ENCODE assay signal across 1 cellular context in genomic region chr7:128031901-128032604, GRCh38.
TF ChIP-seq lines count a peak whose summit lies in the region.

No MANE protein-coding gene starts in this region.

TF ChIP-seq in HEK293, 187 proteins besides CTCF, POLR2A, EP300 and RAD21 (continued from another document and continues in another):
- TF ChIP-seq ZEB2 (tag by site-specific recombination; IDR thresholded peaks at IDR 0.05): 0 out of 2 replicates have a peak, but pooled peaks have one; percentile 13
- TF ChIP-seq ZNF670 (tag by site-specific recombination; IDR thresholded peaks at IDR 0.05; ENCODE audit: low read depth): no peak
- no peak for TF ChIP-seq ZNF776 (tag by site-specific recombination; IDR thresholded peaks at IDR 0.05; ENCODE audit: borderline replicate concordance)
- TF ChIP-seq ZXDB (tag by site-specific recombination; IDR thresholded peaks at IDR 0.05): 0 out of 2 replicates have a peak, but pooled peaks have one; percentile 9
- peak; percentile 90 for TF ChIP-seq ZNF341 (tag by site-specific recombination; IDR thresholded peaks at IDR 0.05; ENCODE audit: low read depth)
- TF ChIP-seq, protein P1, sequence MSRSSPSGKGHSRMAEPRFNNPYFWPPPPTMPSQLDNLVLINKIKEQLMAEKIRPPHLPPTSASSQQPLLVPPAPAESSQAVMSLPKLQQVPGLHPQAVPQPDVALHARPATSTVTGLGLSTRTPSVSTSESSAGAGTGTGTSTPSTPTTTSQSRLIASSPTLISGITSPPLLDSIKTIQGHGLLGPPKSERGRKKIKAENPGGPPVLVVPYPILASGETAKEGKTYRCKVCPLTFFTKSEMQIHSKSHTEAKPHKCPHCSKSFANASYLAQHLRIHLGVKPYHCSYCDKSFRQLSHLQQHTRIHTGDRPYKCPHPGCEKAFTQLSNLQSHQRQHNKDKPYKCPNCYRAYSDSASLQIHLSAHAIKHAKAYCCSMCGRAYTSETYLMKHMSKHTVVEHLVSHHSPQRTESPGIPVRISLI (tag by site-specific recombination; IDR thresholded peaks at IDR 0.05): no peak
- no peak for TF ChIP-seq ZNF510 (tag by site-specific recombination; IDR thresholded peaks at IDR 0.05; ENCODE audit: insufficient replicate concordance)
- no peak for TF ChIP-seq ZNF302 (tag by site-specific recombination; IDR thresholded peaks at IDR 0.05; ENCODE audit: low read depth)
- no peak for TF ChIP-seq SP2 (tag by site-specific recombination; IDR thresholded peaks at IDR 0.05)
- no peak for TF ChIP-seq ZNF571 (tag by site-specific recombination; IDR thresholded peaks at IDR 0.05)
- TF ChIP-seq SP7 (tag by site-specific recombination; IDR thresholded peaks at IDR 0.05): no peak; the same call in 1 of the 2 replicates
- TF ChIP-seq ZNF223 (tag by site-specific recombination; IDR thresholded peaks at IDR 0.05): no peak
- no peak for TF ChIP-seq GFI1B (tag by site-specific recombination; IDR thresholded peaks at IDR 0.05)
- TF ChIP-seq MEIS1 (CRISPR knock-in tag; IDR thresholded peaks at IDR 0.05; ENCODE audit: borderline replicate concordance): no peak
- TF ChIP-seq, protein P2, sequence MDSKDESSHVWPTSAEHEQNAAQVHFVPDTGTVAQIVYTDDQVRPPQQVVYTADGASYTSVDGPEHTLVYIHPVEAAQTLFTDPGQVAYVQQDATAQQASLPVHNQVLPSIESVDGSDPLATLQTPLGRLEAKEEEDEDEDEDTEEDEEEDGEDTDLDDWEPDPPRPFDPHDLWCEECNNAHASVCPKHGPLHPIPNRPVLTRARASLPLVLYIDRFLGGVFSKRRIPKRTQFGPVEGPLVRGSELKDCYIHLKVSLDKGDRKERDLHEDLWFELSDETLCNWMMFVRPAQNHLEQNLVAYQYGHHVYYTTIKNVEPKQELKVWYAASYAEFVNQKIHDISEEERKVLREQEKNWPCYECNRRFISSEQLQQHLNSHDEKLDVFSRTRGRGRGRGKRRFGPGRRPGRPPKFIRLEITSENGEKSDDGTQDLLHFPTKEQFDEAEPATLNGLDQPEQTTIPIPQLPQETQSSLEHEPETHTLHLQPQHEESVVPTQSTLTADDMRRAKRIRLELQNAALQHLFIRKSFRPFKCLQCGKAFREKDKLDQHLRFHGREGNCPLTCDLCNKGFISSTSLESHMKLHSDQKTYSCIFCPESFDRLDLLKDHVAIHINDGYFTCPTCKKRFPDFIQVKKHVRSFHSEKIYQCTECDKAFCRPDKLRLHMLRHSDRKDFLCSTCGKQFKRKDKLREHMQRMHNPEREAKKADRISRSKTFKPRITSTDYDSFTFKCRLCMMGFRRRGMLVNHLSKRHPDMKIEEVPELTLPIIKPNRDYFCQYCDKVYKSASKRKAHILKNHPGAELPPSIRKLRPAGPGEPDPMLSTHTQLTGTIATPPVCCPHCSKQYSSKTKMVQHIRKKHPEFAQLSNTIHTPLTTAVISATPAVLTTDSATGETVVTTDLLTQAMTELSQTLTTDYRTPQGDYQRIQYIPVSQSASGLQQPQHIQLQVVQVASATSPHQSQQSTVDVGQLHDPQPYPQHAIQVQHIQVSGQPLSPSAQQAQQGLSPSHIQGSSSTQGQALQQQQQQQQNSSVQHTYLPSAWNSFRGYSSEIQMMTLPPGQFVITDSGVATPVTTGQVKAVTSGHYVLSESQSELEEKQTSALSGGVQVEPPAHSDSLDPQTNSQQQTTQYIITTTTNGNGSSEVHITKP (tag by site-specific recombination; IDR thresholded peaks at IDR 0.05): no peak
- TF ChIP-seq GLI2 (tag by site-specific recombination; IDR thresholded peaks at IDR 0.05; ENCODE audit: borderline replicate concordance, low read depth): no peak
- TF ChIP-seq ZNF2 (tag by site-specific recombination; IDR thresholded peaks at IDR 0.05): no peak
- TF ChIP-seq ZNF112 (tag by site-specific recombination; IDR thresholded peaks at IDR 0.05): no peak
- TF ChIP-seq IKZF3 (tag by site-specific recombination; IDR thresholded peaks at IDR 0.05): no peak
- TF ChIP-seq ZNF843 (tag by site-specific recombination; IDR thresholded peaks at IDR 0.05): no peak
- TF ChIP-seq ZNF530 (tag by site-specific recombination; IDR thresholded peaks at IDR 0.05; ENCODE audit: low read depth): no peak
- TF ChIP-seq ZNF426 (tag by site-specific recombination; IDR thresholded peaks at IDR 0.05): no peak
- TF ChIP-seq ZNF18 (tag by site-specific recombination; IDR thresholded peaks at IDR 0.05): no peak
- TF ChIP-seq PRDM1 (tag by site-specific recombination; IDR thresholded peaks at IDR 0.05): no peak
- no peak for TF ChIP-seq ZNF155 (tag by site-specific recombination; IDR thresholded peaks at IDR 0.05)
- no peak for TF ChIP-seq ZNF423 (tag by site-specific recombination; IDR thresholded peaks at IDR 0.05)
- no peak for TF ChIP-seq BCL11B (tag by site-specific recombination; IDR thresholded peaks at IDR 0.05; ENCODE audit: low read depth)
- TF ChIP-seq GLIS2 (tag by site-specific recombination; IDR thresholded peaks at IDR 0.05): no peak
- TF ChIP-seq GLI4 (tag by site-specific recombination; IDR thresholded peaks at IDR 0.05): no peak
- TF ChIP-seq FEZF1 (tag by site-specific recombination; IDR thresholded peaks at IDR 0.05): no peak
- TF ChIP-seq ZNF239 (tag by site-specific recombination; IDR thresholded peaks at IDR 0.05): no peak
- no peak for TF ChIP-seq ZNF23 (tag by site-specific recombination; IDR thresholded peaks at IDR 0.05; ENCODE audit: borderline replicate concordance)
- no peak for TF ChIP-seq ZNF214 (tag by site-specific recombination; IDR thresholded peaks at IDR 0.05; ENCODE audit: borderline replicate concordance)
- no peak for TF ChIP-seq ZNF747 (tag by site-specific recombination; IDR thresholded peaks at IDR 0.05)
- no peak for TF ChIP-seq SP3 (tag by site-specific recombination; IDR thresholded peaks at IDR 0.05)
- no peak for TF ChIP-seq ZNF221 (tag by site-specific recombination; IDR thresholded peaks at IDR 0.05; ENCODE audit: borderline replicate concordance)
- TF ChIP-seq ZNF10 (tag by site-specific recombination; IDR thresholded peaks at IDR 0.05): peak; percentile 19; the same call in 1 of the 2 replicates
- TF ChIP-seq, protein P3, sequence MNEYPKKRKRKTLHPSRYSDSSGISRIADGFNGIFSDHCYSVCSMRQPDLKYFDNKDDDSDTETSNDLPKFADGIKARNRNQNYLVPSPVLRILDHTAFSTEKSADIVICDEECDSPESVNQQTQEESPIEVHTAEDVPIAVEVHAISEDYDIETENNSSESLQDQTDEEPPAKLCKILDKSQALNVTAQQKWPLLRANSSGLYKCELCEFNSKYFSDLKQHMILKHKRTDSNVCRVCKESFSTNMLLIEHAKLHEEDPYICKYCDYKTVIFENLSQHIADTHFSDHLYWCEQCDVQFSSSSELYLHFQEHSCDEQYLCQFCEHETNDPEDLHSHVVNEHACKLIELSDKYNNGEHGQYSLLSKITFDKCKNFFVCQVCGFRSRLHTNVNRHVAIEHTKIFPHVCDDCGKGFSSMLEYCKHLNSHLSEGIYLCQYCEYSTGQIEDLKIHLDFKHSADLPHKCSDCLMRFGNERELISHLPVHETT (tag by site-specific recombination; IDR thresholded peaks at IDR 0.05): no peak
- TF ChIP-seq ZNF292 (tag by site-specific recombination; IDR thresholded peaks at IDR 0.05; ENCODE audit: borderline replicate concordance, low read depth): no peak
- no peak for TF ChIP-seq KLF9 (tag by site-specific recombination; IDR thresholded peaks at IDR 0.05; ENCODE audit: low read depth)
- TF ChIP-seq, protein P4, sequence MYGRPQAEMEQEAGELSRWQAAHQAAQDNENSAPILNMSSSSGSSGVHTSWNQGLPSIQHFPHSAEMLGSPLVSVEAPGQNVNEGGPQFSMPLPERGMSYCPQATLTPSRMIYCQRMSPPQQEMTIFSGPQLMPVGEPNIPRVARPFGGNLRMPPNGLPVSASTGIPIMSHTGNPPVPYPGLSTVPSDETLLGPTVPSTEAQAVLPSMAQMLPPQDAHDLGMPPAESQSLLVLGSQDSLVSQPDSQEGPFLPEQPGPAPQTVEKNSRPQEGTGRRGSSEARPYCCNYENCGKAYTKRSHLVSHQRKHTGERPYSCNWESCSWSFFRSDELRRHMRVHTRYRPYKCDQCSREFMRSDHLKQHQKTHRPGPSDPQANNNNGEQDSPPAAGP (tag by site-specific recombination; IDR thresholded peaks at IDR 0.05): no peak
- TF ChIP-seq, protein P5, sequence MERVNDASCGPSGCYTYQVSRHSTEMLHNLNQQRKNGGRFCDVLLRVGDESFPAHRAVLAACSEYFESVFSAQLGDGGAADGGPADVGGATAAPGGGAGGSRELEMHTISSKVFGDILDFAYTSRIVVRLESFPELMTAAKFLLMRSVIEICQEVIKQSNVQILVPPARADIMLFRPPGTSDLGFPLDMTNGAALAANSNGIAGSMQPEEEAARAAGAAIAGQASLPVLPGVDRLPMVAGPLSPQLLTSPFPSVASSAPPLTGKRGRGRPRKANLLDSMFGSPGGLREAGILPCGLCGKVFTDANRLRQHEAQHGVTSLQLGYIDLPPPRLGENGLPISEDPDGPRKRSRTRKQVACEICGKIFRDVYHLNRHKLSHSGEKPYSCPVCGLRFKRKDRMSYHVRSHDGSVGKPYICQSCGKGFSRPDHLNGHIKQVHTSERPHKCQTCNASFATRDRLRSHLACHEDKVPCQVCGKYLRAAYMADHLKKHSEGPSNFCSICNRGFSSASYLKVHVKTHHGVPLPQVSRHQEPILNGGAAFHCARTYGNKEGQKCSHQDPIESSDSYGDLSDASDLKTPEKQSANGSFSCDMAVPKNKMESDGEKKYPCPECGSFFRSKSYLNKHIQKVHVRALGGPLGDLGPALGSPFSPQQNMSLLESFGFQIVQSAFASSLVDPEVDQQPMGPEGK (tag by site-specific recombination; IDR thresholded peaks at IDR 0.05): peak; percentile 7; the same call in 1 of the 2 replicates
- TF ChIP-seq ZBTB10 (tag by site-specific recombination; IDR thresholded peaks at IDR 0.05): no peak
- no peak for TF ChIP-seq ZNF529 (tag by site-specific recombination; IDR thresholded peaks at IDR 0.05; ENCODE audit: insufficient replicate concordance)
- TF ChIP-seq ZFP69B (tag by site-specific recombination; IDR thresholded peaks at IDR 0.05): no peak
- TF ChIP-seq, protein P6, sequence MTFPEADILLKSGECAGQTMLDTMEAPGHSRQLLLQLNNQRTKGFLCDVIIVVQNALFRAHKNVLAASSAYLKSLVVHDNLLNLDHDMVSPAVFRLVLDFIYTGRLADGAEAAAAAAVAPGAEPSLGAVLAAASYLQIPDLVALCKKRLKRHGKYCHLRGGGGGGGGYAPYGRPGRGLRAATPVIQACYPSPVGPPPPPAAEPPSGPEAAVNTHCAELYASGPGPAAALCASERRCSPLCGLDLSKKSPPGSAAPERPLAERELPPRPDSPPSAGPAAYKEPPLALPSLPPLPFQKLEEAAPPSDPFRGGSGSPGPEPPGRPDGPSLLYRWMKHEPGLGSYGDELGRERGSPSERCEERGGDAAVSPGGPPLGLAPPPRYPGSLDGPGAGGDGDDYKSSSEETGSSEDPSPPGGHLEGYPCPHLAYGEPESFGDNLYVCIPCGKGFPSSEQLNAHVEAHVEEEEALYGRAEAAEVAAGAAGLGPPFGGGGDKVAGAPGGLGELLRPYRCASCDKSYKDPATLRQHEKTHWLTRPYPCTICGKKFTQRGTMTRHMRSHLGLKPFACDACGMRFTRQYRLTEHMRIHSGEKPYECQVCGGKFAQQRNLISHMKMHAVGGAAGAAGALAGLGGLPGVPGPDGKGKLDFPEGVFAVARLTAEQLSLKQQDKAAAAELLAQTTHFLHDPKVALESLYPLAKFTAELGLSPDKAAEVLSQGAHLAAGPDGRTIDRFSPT (tag by site-specific recombination; IDR thresholded peaks at IDR 0.05): no peak
- no peak for TF ChIP-seq SCRT2 (tag by site-specific recombination; IDR thresholded peaks at IDR 0.05)
- no peak for TF ChIP-seq YY1 (tag by site-specific recombination; IDR thresholded peaks at IDR 0.05)
- no peak for TF ChIP-seq TRIM28 (IDR thresholded peaks at IDR 0.05; ENCODE audit: borderline replicate concordance, low read length)
- TF ChIP-seq, protein P7, sequence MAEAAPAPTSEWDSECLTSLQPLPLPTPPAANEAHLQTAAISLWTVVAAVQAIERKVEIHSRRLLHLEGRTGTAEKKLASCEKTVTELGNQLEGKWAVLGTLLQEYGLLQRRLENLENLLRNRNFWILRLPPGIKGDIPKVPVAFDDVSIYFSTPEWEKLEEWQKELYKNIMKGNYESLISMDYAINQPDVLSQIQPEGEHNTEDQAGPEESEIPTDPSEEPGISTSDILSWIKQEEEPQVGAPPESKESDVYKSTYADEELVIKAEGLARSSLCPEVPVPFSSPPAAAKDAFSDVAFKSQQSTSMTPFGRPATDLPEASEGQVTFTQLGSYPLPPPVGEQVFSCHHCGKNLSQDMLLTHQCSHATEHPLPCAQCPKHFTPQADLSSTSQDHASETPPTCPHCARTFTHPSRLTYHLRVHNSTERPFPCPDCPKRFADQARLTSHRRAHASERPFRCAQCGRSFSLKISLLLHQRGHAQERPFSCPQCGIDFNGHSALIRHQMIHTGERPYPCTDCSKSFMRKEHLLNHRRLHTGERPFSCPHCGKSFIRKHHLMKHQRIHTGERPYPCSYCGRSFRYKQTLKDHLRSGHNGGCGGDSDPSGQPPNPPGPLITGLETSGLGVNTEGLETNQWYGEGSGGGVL (tag by site-specific recombination; IDR thresholded peaks at IDR 0.05): 0 out of 2 replicates have a peak, but pooled peaks have one; percentile 17
